23 cellular contexts compared by ENCODE assay signal in the genomic region with DNA sequence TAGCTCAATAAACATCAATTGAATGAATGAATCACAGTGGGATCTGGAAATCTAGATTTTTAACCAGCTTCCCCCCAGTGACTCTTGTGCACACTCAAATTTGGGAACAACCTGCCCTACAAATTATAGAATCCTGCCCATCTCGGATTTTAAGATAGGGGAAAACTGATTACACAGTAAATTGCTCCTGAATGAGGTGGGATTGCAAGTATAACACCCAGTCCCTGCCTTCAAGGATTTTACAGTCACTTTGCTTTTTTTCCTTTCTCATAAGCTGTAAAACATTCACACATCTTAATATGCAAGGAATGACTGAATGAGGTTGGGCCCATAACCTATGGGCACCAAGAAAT. TPM values are rescaled to one million over a fixed set of nuclear protein-coding genes. Genes with fewer than 3 reads are reported as not detected.
"Had no signal": no experiment of that assay in that cellular context is flagged by ENCODE, and none has a peak within 500 bp of the region (broad histone marks: within the 10 kb centered on the region; RNA-seq: fewer than 3 reads in every experiment).

No MANE protein-coding gene starts in this region.

- H3K27me3 ChIP-seq: MG63 had no signal

- H3K36me3 ChIP-seq: MG63 had no signal

- H3K4me3 ChIP-seq: MG63 had no signal

- DNase-seq: IMR-90, Karpas-422, KG1, MG63, NCI-H1092, NCI-H1105 treated with DMSO at 0.1 percent for 48 hours, NCI-H1417 treated with DMSO at 0.1 percent for 48 hours, NCI-H146, NCI-H1694 treated with DMSO at 0.1 percent for 48 hours, NCI-H1930, NCI-H2081, NCI-H2107, NCI-H2171, NCI-H226, NCI-H446, NCI-H510A, NCI-H524 treated with DMSO at 0.1 percent for 48 hours, NCI-H69, NCI-H774, Right ventricle myocardium superior, RPMI8226 had no signal

- ATAC-seq: SK-N-SH treated with all-trans-retinoic acid at 6 μM for 48 hours had no signal

- H3K27ac ChIP-seq: HL-60 had no signal

- H3K9me3 ChIP-seq: MG63 had no signal

RNA-seq across cellular contexts. Expression of a gene that starts 48.5 kb away (rescaled TPM):
- total RNA-seq: IMR-90, Right ventricle myocardium superior had no signal
